ENCODE assay signal across 10 cellular contexts in genomic region chr4:189124149-189124758, GRCh38.
DNase-seq lines count a peak whose midpoint lies in the region; ATAC-seq and TF ChIP-seq lines count a peak whose summit lies in the region.
"Had no signal": no experiment of that assay in that cellular context is flagged by ENCODE, and none has a peak within 500 bp of the region (broad histone marks: within the 10 kb centered on the region; RNA-seq: fewer than 3 reads in every experiment).

No MANE protein-coding gene starts in this region.

- no peaks in the 10 kb centered on the region for H3K27me3 ChIP-seq in SJCRH30
- H3K27me3 ChIP-seq in left ventricle myocardium inferior (ENCODE audit: low read depth), result no peaks in the 10 kb centered on the region
- H3K27me3 ChIP-seq in stomach, result no peaks in the 10 kb centered on the region
- no peaks in the 10 kb centered on the region for H3K27me3 ChIP-seq in effector memory CD4-positive, alpha-beta T cell (replicated peaks; ENCODE audit: control insufficient read depth, insufficient read depth, low read length, poor library complexity, severe bottlenecking)
- H3K27me3 ChIP-seq: BLaER1 had no signal

- H3K27ac ChIP-seq in SJCRH30 (no peak overlapping the region), left ventricle myocardium inferior (replicated peaks) (no peak overlapping the region), stomach (no peak overlapping the region)
- H3K27ac ChIP-seq in effector memory CD4-positive, alpha-beta T cell (ENCODE audit: insufficient read depth, low read length, poor library complexity, severe bottlenecking), result no peak overlapping the region
- H3K27ac ChIP-seq: BLaER1 had no signal

- H3K36me3 Mint-ChIP-seq in activated T-helper 17 cell treated with anti-CD3 and anti-CD28 coated beads, Interleukin-2, amount 50 U/mL, for 72 hours (ENCODE audit: low read depth), result no peaks in the 10 kb centered on the region

- intact Hi-C loops in left ventricle myocardium inferior (cut with micrococcal nuclease) (no loop called here), stomach (cut with DNase I; ENCODE audit: low total_unique reads) (loop anchor here (10.0 kb wide), 1 partner anchor 1519 kb away; no protein-coding TSS in a partner anchor)

- TF ChIP-seq CTCF in left ventricle myocardium inferior (IDR thresholded peaks at IDR 0.05; ENCODE audit: borderline replicate concordance) (peak; percentile 64), stomach (IDR thresholded peaks at IDR 0.05) (peak in 5 of 7 experiments; percentile 12 to 44 (median 34))

- H3K9me3 Mint-ChIP-seq in activated T-helper 17 cell treated with anti-CD3 and anti-CD28 coated beads, Interleukin-2, amount 50 U/mL, for 72 hours, result peaks cover 13% of the 10 kb centered on the region

- no peak overlapping the region for H3K27ac Mint-ChIP-seq in activated T-helper 17 cell treated with anti-CD3 and anti-CD28 coated beads, Interleukin-2, amount 50 U/mL, for 72 hours
- H3K27ac Mint-ChIP-seq: T-helper 1 cell treated with Interleukin-12 subunit alpha and Interleukin-12 subunit beta and Interleukin-4 antibody, amounts not matched to agents 30 μg/mL and 1 μg/mL, for 36 hours had no signal

- H3K27me3 Mint-ChIP-seq in activated T-helper 17 cell treated with anti-CD3 and anti-CD28 coated beads, Interleukin-2, amount 50 U/mL, for 72 hours, result no peaks in the 10 kb centered on the region

- H3K4me1 ChIP-seq in SJCRH30, result no peaks in the 10 kb centered on the region
- H3K4me1 ChIP-seq in left ventricle myocardium inferior, result no peaks in the 10 kb centered on the region
- peaks cover 0 to 3% (median 0%) of the 10 kb centered on the region in 4 donors for H3K4me1 ChIP-seq in stomach
- no peaks in the 10 kb centered on the region for H3K4me1 ChIP-seq in effector memory CD4-positive, alpha-beta T cell (ENCODE audit: control insufficient read depth, insufficient read depth, low read length, poor library complexity, severe bottlenecking)
- H3K4me1 ChIP-seq: BLaER1 had no signal

- WGBS in stomach, 5 donors, result 35 to 39% (median 36%) methylated on average over 10 of the region's 10 CpGs

- no peak for TF ChIP-seq POLR2A in stomach (IDR thresholded peaks at IDR 0.05)

- H3K4me3 ChIP-seq in SJCRH30 (no peak overlapping the region), left ventricle myocardium inferior (no peak overlapping the region), stomach (no peak overlapping the region)
- H3K4me3 ChIP-seq in effector memory CD4-positive, alpha-beta T cell (ENCODE audit: insufficient read depth, low read depth, low read length, poor library complexity, severe bottlenecking), result no peak overlapping the region
- H3K4me3 ChIP-seq: BLaER1 had no signal

- TF ChIP-seq EP300 in stomach (IDR thresholded peaks at IDR 0.05), result no peak

- DNase-seq in NCI-H1436 (lab: John Stamatoyannopoulos, UW) (peak; percentile 37), NCI-H1436 treated with DMSO at 0.1 percent for 48 hours (lab: John Stamatoyannopoulos, UW) (no peak), SJCRH30 (peak; percentile 4 to 25), left ventricle myocardium inferior (no peak), stomach (peak; percentile 37), NCI-H2227 treated with DMSO at 0.1 percent for 48 hours (lab: John Stamatoyannopoulos, UW) (no peak)
- no peak for DNase-seq in effector memory CD4-positive, alpha-beta T cell

- no peaks in the 10 kb centered on the region for H3K4me1 Mint-ChIP-seq in activated T-helper 17 cell treated with anti-CD3 and anti-CD28 coated beads, Interleukin-2, amount 50 U/mL, for 72 hours

- ATAC-seq in activated T-helper 17 cell treated with anti-CD3 and anti-CD28 coated beads, Interleukin-2, amount 50 U/mL, for 72 hours (replicated peaks), result no peak

- H3K36me3 ChIP-seq in SJCRH30 (no peaks in the 10 kb centered on the region), left ventricle myocardium inferior (no peaks in the 10 kb centered on the region), stomach (no peaks in the 10 kb centered on the region)
- H3K36me3 ChIP-seq in effector memory CD4-positive, alpha-beta T cell (ENCODE audit: control insufficient read depth, insufficient read depth, low read length), result no peaks in the 10 kb centered on the region
- H3K36me3 ChIP-seq: BLaER1 had no signal

- H3K9me3 ChIP-seq in SJCRH30 (replicated peaks) (no peaks in the 10 kb centered on the region), left ventricle myocardium inferior (replicated peaks) (peaks cover 5% of the 10 kb centered on the region), stomach (no peaks in the 10 kb centered on the region)
- H3K9me3 ChIP-seq in effector memory CD4-positive, alpha-beta T cell (ENCODE audit: control insufficient read depth, low read length), result no peaks in the 10 kb centered on the region
- H3K9me3 ChIP-seq: BLaER1 had no signal

- no peak overlapping the region for H3K4me3 Mint-ChIP-seq in activated T-helper 17 cell treated with anti-CD3 and anti-CD28 coated beads, Interleukin-2, amount 50 U/mL, for 72 hours
- H3K4me3 Mint-ChIP-seq: T-helper 1 cell treated with Interleukin-12 subunit alpha and Interleukin-12 subunit beta and Interleukin-4 antibody, amounts not matched to agents 30 μg/mL and 1 μg/mL, for 36 hours had no signal

Comparison
In these comparisons a context has a peak if more than half of its experiments do, and no peak if none do; other contexts are left out.
1. DNase-seq: peak in NCI-H1436 (single experiment), SJCRH30 (2 of 2) and stomach (single experiment); none in NCI-H1436 treated with DMSO at 0.1 percent for 48 hours (single experiment), left ventricle myocardium inferior (single experiment), effector memory CD4-positive, alpha-beta T cell (0 of 3) and NCI-H2227 treated with DMSO at 0.1 percent for 48 hours (single experiment).